Comparison of ENCODE assay signal across 20 cellular contexts in genomic region chr9:94798201-94798600, GRCh38.
"Had no signal": no experiment of that assay in that cellular context is flagged by ENCODE, and none has a peak within 500 bp of the region (broad histone marks: within the 10 kb centered on the region; RNA-seq: fewer than 3 reads in every experiment).

No MANE protein-coding gene starts in this region.

- H3K27ac ChIP-seq: body of pancreas, gastroesophageal sphincter, heart left ventricle, left ventricle myocardium inferior, neural progenitor cell, right atrium auricular region had no signal

- H3K36me3 Mint-ChIP-seq: WTC11 had no signal

- H3K27ac Mint-ChIP-seq: activated CD4-positive, alpha-beta T cell treated with anti-CD3 and anti-CD28 coated beads for 36 hours; activated naive CD8-positive, alpha-beta T cell; endodermal cell; naive thymus-derived CD4-positive, alpha-beta T cell; neural progenitor cell; T-cell; WTC11 had no signal

- H3K4me3 Mint-ChIP-seq: activated CD4-positive, alpha-beta T cell treated with anti-CD3 and anti-CD28 coated beads for 36 hours; activated naive CD8-positive, alpha-beta T cell; endodermal cell; naive thymus-derived CD4-positive, alpha-beta T cell; neural progenitor cell; T-cell; WTC11 had no signal

- H3K27me3 Mint-ChIP-seq: activated CD4-positive, alpha-beta T cell treated with anti-CD3 and anti-CD28 coated beads for 36 hours; activated naive CD8-positive, alpha-beta T cell; naive thymus-derived CD4-positive, alpha-beta T cell; T-cell had no signal

- H3K9me3 Mint-ChIP-seq: endodermal cell; naive thymus-derived CD4-positive, alpha-beta T cell; T-cell; WTC11 had no signal

- H3K4me1 Mint-ChIP-seq: endodermal cell, WTC11 had no signal

- DNase-seq: activated CD4-positive, alpha-beta T cell treated with anti-CD3 and anti-CD28 coated beads for 36 hours; activated CD4-positive, alpha-beta T cell treated with anti-CD3 and anti-CD28 coated beads, Interleukin-2, amount 50 U/mL, for 48 hours; activated T-cell treated with anti-CD3 and anti-CD28 coated beads for 4 hours; body of pancreas; caudate nucleus; dorsolateral prefrontal cortex; heart left ventricle; left ventricle myocardium inferior; mammary epithelial cell; naive thymus-derived CD4-positive, alpha-beta T cell; stimulated activated naive CD8-positive, alpha-beta T cell treated with anti-CD3 and anti-CD28 coated beads, Interleukin-15, Interleukin-2, amounts not matched to agents 100 U/mL and 50 U/mL, for 24 hours; substantia nigra; T-cell; upper lobe of left lung had no signal

- ATAC-seq: activated CD4-positive, alpha-beta T cell treated with anti-CD3 and anti-CD28 coated beads for 36 hours; body of pancreas; gastroesophageal sphincter; heart left ventricle; naive thymus-derived CD4-positive, alpha-beta T cell; stimulated activated naive CD8-positive, alpha-beta T cell treated with anti-CD3 and anti-CD28 coated beads, Interleukin-15, Interleukin-2, amounts not matched to agents 100 U/mL and 50 U/mL, for 24 hours; T-cell; WTC11 had no signal
